In the genomic region with DNA sequence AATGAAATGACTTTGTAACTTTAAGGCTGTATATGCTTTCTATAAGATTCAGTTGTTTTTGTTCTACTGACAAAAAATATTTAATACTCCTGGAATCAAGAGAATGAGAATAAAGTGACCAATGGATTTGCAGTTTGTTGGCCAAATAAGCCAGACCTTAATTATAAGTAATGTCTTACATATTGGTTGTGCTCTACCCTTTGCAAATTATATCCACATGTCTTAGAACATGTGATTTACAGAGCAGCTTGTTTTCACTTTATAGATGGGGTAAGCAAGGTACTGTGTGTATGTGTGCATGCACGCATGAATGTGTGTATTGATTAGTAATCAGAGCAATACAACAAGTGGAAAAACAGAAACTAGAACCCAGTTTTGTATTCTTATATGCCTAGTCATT, we compare ENCODE assay signal across 25 cellular contexts.
"Had no signal": no experiment of that assay in that cellular context is flagged by ENCODE, and none has a peak within 500 bp of the region (broad histone marks: within the 10 kb centered on the region; RNA-seq: fewer than 3 reads in every experiment).

No MANE protein-coding gene starts in this region.

- H3K27me3 ChIP-seq: adrenal gland had no signal

- H3K4me2 ChIP-seq: PC-9 had no signal

- H3K4me3 ChIP-seq: adrenal gland, PC-9 had no signal

- DNase-seq: activated CD4-positive, alpha-beta memory T cell treated with anti-CD3 and anti-CD28 coated beads, Interleukin-2, amount 10 ng/mL, durations not matched to agents 7 days and 5 days; activated CD4-positive, alpha-beta T cell treated with anti-CD3 and anti-CD28 coated beads, Interleukin-2, amount 50 U/mL, for 1 hour; activated CD4-positive, CD25-positive, alpha-beta regulatory T cell; activated gamma-delta T cell; activated naive CD4-positive, alpha-beta T cell treated with anti-CD3 and anti-CD28 coated beads for 36 hours; activated naive CD8-positive, alpha-beta T cell treated with anti-CD3 and anti-CD28 coated beads for 36 hours; activated T-cell treated with anti-CD3 and anti-CD28 coated beads for 4 hours; activated T-cell treated with anti-CD3 and anti-CD28 coated beads, Interleukin-2, amount 50 U/mL, for 48 hours; adrenal gland; anterior cingulate cortex; central memory CD4-positive, alpha-beta T cell; Karpas-422; NCI-H1105 treated with DMSO at 0.1 percent for 48 hours; NCI-H1436 treated with DMSO at 0.1 percent for 48 hours; NCI-H187; NCI-H2081; NCI-H510A treated with DMSO at 0.1 percent for 48 hours; NCI-H69; SHP77 treated with DMSO at 0.1 percent for 48 hours; T-helper 17 cell; T-helper 9 cell had no signal

- ATAC-seq: activated T-helper 17 cell treated with anti-CD3 and anti-CD28 coated beads, Interleukin-2, amount 50 U/mL, for 72 hours; T-helper 17 cell had no signal

- H3K9me3 ChIP-seq: adrenal gland had no signal

- FAIRE-seq: bronchial epithelial cell had no signal

- H3K27ac ChIP-seq: adrenal gland, PC-9, VCaP had no signal

- H3K36me3 ChIP-seq: adrenal gland had no signal

- H2AFZ ChIP-seq: PC-9 had no signal
